8 cellular contexts compared by ENCODE assay signal in the genomic region with DNA sequence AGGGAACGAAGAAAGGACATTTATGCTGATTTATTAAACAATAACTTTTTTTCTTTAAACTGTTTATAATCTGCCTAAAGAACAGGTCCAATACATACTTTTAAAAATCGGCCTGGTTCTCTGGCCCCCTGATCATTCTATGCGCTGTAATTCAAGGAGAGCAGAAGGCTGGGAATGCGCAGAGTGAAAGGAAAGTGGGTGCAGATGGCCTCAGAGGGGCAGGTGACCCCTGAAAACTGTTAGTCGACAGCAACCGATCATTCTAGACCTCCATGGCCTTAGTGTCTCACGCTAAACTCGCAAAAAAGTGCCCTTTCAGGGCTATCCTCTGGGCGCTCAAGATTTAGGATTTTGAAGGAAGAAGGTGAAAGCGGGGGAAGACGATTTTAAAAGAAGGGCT. TPM values are rescaled to one million over a fixed set of nuclear protein-coding genes. Genes with fewer than 3 reads are reported as not detected.
DNase-seq lines count a peak whose midpoint lies in the region; ATAC-seq and TF ChIP-seq lines count a peak whose summit lies in the region.

No MANE protein-coding gene starts in this region.

- peak overlapping the region; percentile 92 for H3K4me3 Mint-ChIP-seq in neural progenitor cell

- H3K9ac ChIP-seq in BLaER1 (no peak overlapping the region), OCI-LY3 (ENCODE audit: low read length) (no peak overlapping the region), neural progenitor cell (no peak overlapping the region)

- H3F3A ChIP-seq in neural progenitor cell (ENCODE audit: low read depth) = peaks cover 12% of the 10 kb centered on the region

- H3K27ac ChIP-seq in BLaER1 (no peak overlapping the region), OCI-LY3 (ENCODE audit: low read length) (no peak overlapping the region), neural progenitor cell (no peak overlapping the region)

- H3K4me1 Mint-ChIP-seq in neural progenitor cell = peaks cover 10% of the 10 kb centered on the region

- H3K79me2 ChIP-seq in OCI-LY3 (ENCODE audit: low read length) (no peaks in the 10 kb centered on the region), neural progenitor cell (ENCODE audit: low read depth) (peaks cover 38% of the 10 kb centered on the region)

- H2AFZ ChIP-seq in OCI-LY3 (ENCODE audit: low read depth, low read length) (peak overlapping the region; percentile 76; the same call in 1 of the 2 replicates), neural progenitor cell (replicated peaks) (peak overlapping the region; percentile 91)

- peaks cover under 1% of the 10 kb centered on the region for H3K36me3 Mint-ChIP-seq in neural progenitor cell

- H3K4me2 ChIP-seq in BLaER1 = peak overlapping the region; percentile 98
- peak overlapping the region; percentile 100 for H3K4me2 ChIP-seq in OCI-LY3 (ENCODE audit: low read length)
- H3K4me2 ChIP-seq in neural progenitor cell = peak overlapping the region; percentile 85

- no peak for DNase-seq in epithelial cell of esophagus (ENCODE audit: low read depth)
- DNase-seq in neural progenitor cell (ENCODE audit: low spot score) = no peak
- DNase-seq in NCI-H510A treated with DMSO at 0.1 percent for 48 hours (lab: John Stamatoyannopoulos, UW) = no peak
- no peak for DNase-seq in NCI-H1694 treated with DMSO at 0.1 percent for 48 hours (lab: John Stamatoyannopoulos, UW)

- H3K9me3 Mint-ChIP-seq in neural progenitor cell = peaks cover 3% of the 10 kb centered on the region

- H3K27me3 ChIP-seq in BLaER1 (no peaks in the 10 kb centered on the region), OCI-LY3 (ENCODE audit: low read depth, low read length) (0 out of 2 replicates have a peak, but pooled peaks cover 3% of the 10 kb centered on the region), neural progenitor cell (peaks cover 19% of the 10 kb centered on the region)

- peaks cover 13% of the 10 kb centered on the region for H3K4me1 ChIP-seq in BLaER1
- peaks cover 12% of the 10 kb centered on the region for H3K4me1 ChIP-seq in OCI-LY3 (ENCODE audit: low read length)
- peaks cover 19% of the 10 kb centered on the region for H3K4me1 ChIP-seq in neural progenitor cell

- H3K4me3 ChIP-seq in BLaER1 (peak overlapping the region; percentile 85), OCI-LY3 (ENCODE audit: low read length) (peak overlapping the region; percentile 93), epithelial cell of esophagus (ENCODE audit: low read length) (peak overlapping the region; percentile 63), neural progenitor cell (peak overlapping the region; percentile 82)

- H3K27ac Mint-ChIP-seq in neural progenitor cell = peak overlapping the region; percentile 46

- ATAC-seq in GM19328 (IDR thresholded peaks at IDR 0.05; ENCODE audit: unreplicated experiment) (no peak), HG03039 (IDR thresholded peaks at IDR 0.05; ENCODE audit: unreplicated experiment) (no peak)

- H4K20me1 ChIP-seq in BLaER1 (no peaks in the 10 kb centered on the region), OCI-LY3 (ENCODE audit: insufficient read depth, low read length) (no peaks in the 10 kb centered on the region), neural progenitor cell (ENCODE audit: low read depth) (peaks cover 12% of the 10 kb centered on the region)

- no peaks in the 10 kb centered on the region for H3K9me3 ChIP-seq in BLaER1
- no peaks in the 10 kb centered on the region for H3K9me3 ChIP-seq in OCI-LY3 (ENCODE audit: insufficient read depth, low read length)
- H3K9me3 ChIP-seq in neural progenitor cell (ENCODE audit: low read depth) = no peaks in the 10 kb centered on the region

- TF ChIP-seq CTCF in OCI-LY3 (IDR thresholded peaks at IDR 0.05; ENCODE audit: low read depth, low read length) (no peak), epithelial cell of esophagus (IDR thresholded peaks at IDR 0.05; ENCODE audit: insufficient read depth, low read depth, low read length, missing control alignments) (no peak), neural progenitor cell (IDR thresholded peaks at IDR 0.05) (no peak)

- H3K27me3 Mint-ChIP-seq in neural progenitor cell (ENCODE audit: insufficient read depth, low read depth) = peaks cover 4% of the 10 kb centered on the region

- no peaks in the 10 kb centered on the region for H3K36me3 ChIP-seq in BLaER1
- H3K36me3 ChIP-seq in OCI-LY3 (replicated peaks; ENCODE audit: low read depth, low read length) = no peaks in the 10 kb centered on the region
- no peaks in the 10 kb centered on the region for H3K36me3 ChIP-seq in neural progenitor cell

RNA-seq across cellular contexts. Expression of a gene that starts 2.2 kb away (rescaled TPM):
- 20.4 and 32.4 TPM in 2 replicates for total RNA-seq in neural progenitor cell (ENCODE audit: low replicate concordance)
